Comparison of ENCODE assay signal across 26 cellular contexts in the genomic region with DNA sequence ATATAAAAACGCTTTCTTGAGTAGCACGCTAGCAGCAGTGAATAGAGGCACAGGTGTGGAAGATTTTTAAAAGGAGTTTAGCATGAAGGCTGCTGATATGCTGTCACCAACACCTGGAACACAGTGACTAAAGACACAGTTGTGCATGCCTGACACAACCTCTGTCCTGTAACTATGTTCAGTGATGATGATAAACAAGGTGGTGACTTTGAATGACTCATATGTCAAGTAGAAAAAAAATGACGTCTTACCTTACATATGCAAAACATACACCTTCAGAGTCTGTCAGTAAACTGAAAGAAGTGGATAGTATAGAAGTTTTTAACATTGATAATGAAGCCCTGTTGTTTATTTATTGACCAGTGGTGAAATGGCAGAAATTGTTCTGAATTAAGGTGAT.
"Had no signal": no experiment of that assay in that cellular context is flagged by ENCODE, and none has a peak within 500 bp of the region (broad histone marks: within the 10 kb centered on the region; RNA-seq: fewer than 3 reads in every experiment).

No MANE protein-coding gene starts in this region.

- FAIRE-seq: endometrium had no signal

- H3K4me1 ChIP-seq: breast epithelium, gastroesophageal sphincter, heart left ventricle, left ventricle myocardium inferior, prostate gland, right atrium auricular region, suprapubic skin, transverse colon had no signal

- H3K9me3 ChIP-seq: breast epithelium, gastroesophageal sphincter, prostate gland, right atrium auricular region, suprapubic skin, transverse colon had no signal

- H3K4me1 Mint-ChIP-seq: activated CD4-positive, alpha-beta T cell treated with anti-CD3 and anti-CD28 coated beads, Interleukin-2, amount 10 ng/mL, durations not matched to agents 24 days and 14 days; memory B cell; naive thymus-derived CD4-positive, alpha-beta T cell; stimulated activated naive CD8-positive, alpha-beta T cell treated with anti-CD3 and anti-CD28 coated beads, Interleukin-15, amount 100 ng/mL, for 72 hours had no signal

- H2AFZ ChIP-seq: neural progenitor cell had no signal

- H3K9ac ChIP-seq: neural progenitor cell had no signal

- H3K27me3 ChIP-seq: breast epithelium, gastroesophageal sphincter, heart left ventricle, neural progenitor cell, right atrium auricular region, suprapubic skin, transverse colon had no signal

- H3K9me3 Mint-ChIP-seq: activated CD4-positive, alpha-beta T cell treated with anti-CD3 and anti-CD28 coated beads, Interleukin-2, amount 10 ng/mL, durations not matched to agents 24 days and 14 days; activated CD8-positive, alpha-beta T cell treated with anti-CD3 and anti-CD28 coated beads for 36 hours; T-helper 2 cell treated with Interferon-gamma antibody and Interleukin-4, amounts not matched to agents 5 μg/mL and 100 μg/mL, for 36 hours had no signal

- H3K27ac Mint-ChIP-seq: activated CD4-positive, alpha-beta T cell treated with anti-CD3 and anti-CD28 coated beads, Interleukin-2, amount 10 ng/mL, durations not matched to agents 24 days and 14 days; activated CD8-positive, alpha-beta T cell treated with anti-CD3 and anti-CD28 coated beads for 36 hours; memory B cell; naive thymus-derived CD4-positive, alpha-beta T cell; neural progenitor cell; stimulated activated naive CD8-positive, alpha-beta T cell treated with anti-CD3 and anti-CD28 coated beads, Interleukin-15, amount 100 ng/mL, for 72 hours; T-helper 2 cell treated with Interferon-gamma antibody and Interleukin-4, amounts not matched to agents 5 μg/mL and 100 μg/mL, for 36 hours had no signal

- H3K27ac ChIP-seq: breast epithelium, gastroesophageal sphincter, heart left ventricle, left ventricle myocardium inferior, neural progenitor cell, prostate gland, right atrium auricular region, suprapubic skin, transverse colon had no signal

- DNase-seq: activated CD4-positive, alpha-beta T cell treated with anti-CD3 and anti-CD28 coated beads, Interleukin-2, amount 10 ng/mL, durations not matched to agents 24 days and 14 days; activated CD4-positive, CD25-positive, alpha-beta regulatory T cell; activated CD8-positive, alpha-beta T cell treated with anti-CD3 and anti-CD28 coated beads for 36 hours; activated effector memory CD4-positive, alpha-beta T cell treated with Interleukin-2 at 50 U/mL for 16 hours; activated naive CD4-positive, alpha-beta T cell treated with anti-CD3 and anti-CD28 coated beads, Interleukin-2, amount 50 U/mL, for 16 hours; activated T-cell treated with anti-CD3 and anti-CD28 coated beads, Interleukin-2, amount 50 U/mL, for 4 hours; aorta; cerebellar nuclear complex; cortex of kidney; heart left ventricle; left ventricle myocardium inferior; naive thymus-derived CD4-positive, alpha-beta T cell; stimulated activated CD4-positive, alpha-beta T cell treated with anti-CD3 and anti-CD28 coated beads, Interleukin-15, amount 100 ng/mL, for 24 hours; stimulated activated CD4-positive, alpha-beta T cell treated with anti-CD3 and anti-CD28 coated beads, Interleukin-4, amount 100 ng/mL, for 1 hour; stimulated activated naive CD8-positive, alpha-beta T cell treated with anti-CD3 and anti-CD28 coated beads, Interleukin-15, amount 100 ng/mL, for 72 hours; transverse colon had no signal

- ATAC-seq: activated CD8-positive, alpha-beta T cell treated with anti-CD3 and anti-CD28 coated beads for 36 hours; activated T-cell treated with anti-CD3 and anti-CD28 coated beads, Interleukin-2, amount 50 U/mL, for 4 hours; esophagus mucosa; gastroesophageal sphincter; heart left ventricle; naive thymus-derived CD4-positive, alpha-beta T cell; stimulated activated naive CD8-positive, alpha-beta T cell treated with anti-CD3 and anti-CD28 coated beads, Interleukin-15, amount 100 ng/mL, for 72 hours had no signal

- H3K36me3 ChIP-seq: breast epithelium, gastroesophageal sphincter, heart left ventricle, left ventricle myocardium inferior, neural progenitor cell, prostate gland, right atrium auricular region, suprapubic skin, transverse colon had no signal

- H3K4me2 ChIP-seq: neural progenitor cell had no signal

- H3K4me3 Mint-ChIP-seq: activated CD4-positive, alpha-beta T cell treated with anti-CD3 and anti-CD28 coated beads, Interleukin-2, amount 10 ng/mL, durations not matched to agents 24 days and 14 days; activated CD8-positive, alpha-beta T cell treated with anti-CD3 and anti-CD28 coated beads for 36 hours; activated T-cell treated with anti-CD3 and anti-CD28 coated beads, Interleukin-2, amount 50 U/mL, for 4 hours; memory B cell; naive thymus-derived CD4-positive, alpha-beta T cell; neural progenitor cell; stimulated activated naive CD8-positive, alpha-beta T cell treated with anti-CD3 and anti-CD28 coated beads, Interleukin-15, amount 100 ng/mL, for 72 hours; T-helper 2 cell treated with Interferon-gamma antibody and Interleukin-4, amounts not matched to agents 5 μg/mL and 100 μg/mL, for 36 hours had no signal

- H3K27me3 Mint-ChIP-seq: activated CD4-positive, alpha-beta T cell treated with anti-CD3 and anti-CD28 coated beads, Interleukin-2, amount 10 ng/mL, durations not matched to agents 24 days and 14 days; activated CD8-positive, alpha-beta T cell treated with anti-CD3 and anti-CD28 coated beads for 36 hours; memory B cell; stimulated activated naive CD8-positive, alpha-beta T cell treated with anti-CD3 and anti-CD28 coated beads, Interleukin-15, amount 100 ng/mL, for 72 hours had no signal

- H3K4me3 ChIP-seq: breast epithelium, gastroesophageal sphincter, heart left ventricle, left ventricle myocardium inferior, neural progenitor cell, prostate gland, right atrium auricular region, suprapubic skin, transverse colon had no signal

- H3K36me3 Mint-ChIP-seq: memory B cell; naive thymus-derived CD4-positive, alpha-beta T cell; neural progenitor cell had no signal
